21 cellular contexts compared by ENCODE assay signal in genomic region chr3:72418149-72418686, GRCh38. TPM values are rescaled to one million over a fixed set of nuclear protein-coding genes. Genes with fewer than 3 reads are reported as not detected.
DNase-seq lines count a peak whose midpoint lies in the region; ATAC-seq and TF ChIP-seq lines count a peak whose summit lies in the region.
"Had no signal": no experiment of that assay in that cellular context is flagged by ENCODE, and none has a peak within 500 bp of the region (broad histone marks: within the 10 kb centered on the region; RNA-seq: fewer than 3 reads in every experiment).

No MANE protein-coding gene starts in this region.

- POLR2A ChIA-PET in activated CD4-positive, alpha-beta T cell treated with anti-CD3 and anti-CD28 coated beads for 36 hours (lab: Charles Lee): no interaction called here

- H3K4me3 Mint-ChIP-seq in activated CD4-positive, alpha-beta T cell treated with anti-CD3 and anti-CD28 coated beads for 36 hours: no peak overlapping the region
- peak overlapping the region; percentile 61 for H3K4me3 Mint-ChIP-seq in activated naive CD8-positive, alpha-beta T cell
- H3K4me3 Mint-ChIP-seq: mesothelial cell of epicardium, nephron progenitor cell had no signal

- no peak overlapping the region for H3K4me3 ChIP-seq in GM12865 (ENCODE audit: low read depth, low read length)
- H3K4me3 ChIP-seq: ascending aorta, prostate gland, skin epidermis had no signal

- ATAC-seq in activated CD4-positive, alpha-beta T cell treated with anti-CD3 and anti-CD28 coated beads for 36 hours: peak; percentile 73
- ATAC-seq in left lobe of liver: no peak
- ATAC-seq: left cardiac atrium had no signal

- CTCF ChIA-PET in activated CD4-positive, alpha-beta T cell treated with anti-CD3 and anti-CD28 coated beads for 36 hours (lab: Charles Lee): no interaction called here

- DNase-seq in activated CD4-positive, alpha-beta T cell treated with anti-CD3 and anti-CD28 coated beads for 36 hours: no peak
- DNase-seq in activated CD4-positive, alpha-beta T cell treated with anti-CD3 and anti-CD28 coated beads for 4 hours: no peak
- DNase-seq in GM12865 (ENCODE audit: low read depth) (peak; percentile 11), iris pigment epithelial cell (ENCODE audit: low read depth) (peak; percentile 28), NCI-H774 (lab: John Stamatoyannopoulos, UW) (no peak), left lobe of liver (ENCODE audit: low spot score) (no peak), GM03348 (ENCODE audit: low spot score) (no peak)
- DNase-seq: activated CD4-positive, alpha-beta T cell treated with anti-CD3 and anti-CD28 coated beads, Interleukin-2, amount 50 U/mL, for 48 hours; DMS79; left cardiac atrium; MV-4-11; NCI-H187 treated with DMSO at 0.1 percent for 48 hours; NCI-H446; nephron progenitor cell; stimulated activated CD4-positive, alpha-beta T cell treated with anti-CD3 and anti-CD28 coated beads, Interleukin-4, amount 100 ng/mL, for 24 hours had no signal

- H3K27me3 Mint-ChIP-seq in activated CD4-positive, alpha-beta T cell treated with anti-CD3 and anti-CD28 coated beads for 36 hours: no peaks in the 10 kb centered on the region
- H3K27me3 Mint-ChIP-seq in activated naive CD8-positive, alpha-beta T cell: no peaks in the 10 kb centered on the region
- H3K27me3 Mint-ChIP-seq: IgD-negative memory B cell had no signal

- no peak overlapping the region for H3K27ac Mint-ChIP-seq in activated CD4-positive, alpha-beta T cell treated with anti-CD3 and anti-CD28 coated beads for 36 hours
- peak overlapping the region; percentile 87 for H3K27ac Mint-ChIP-seq in activated naive CD8-positive, alpha-beta T cell
- H3K27ac Mint-ChIP-seq: IgD-negative memory B cell, mesothelial cell of epicardium, nephron progenitor cell had no signal

- TF ChIP-seq CTCF in GM12865 (IDR thresholded peaks at IDR 0.05; ENCODE audit: insufficient read depth, low read depth, low read length, missing control alignments): no peak

- H3K36me3 Mint-ChIP-seq in activated CD4-positive, alpha-beta T cell treated with anti-CD3 and anti-CD28 coated beads for 36 hours (ENCODE audit: low read depth): peaks cover 50% of the 10 kb centered on the region
- H3K36me3 Mint-ChIP-seq in activated naive CD8-positive, alpha-beta T cell: peaks cover 17% of the 10 kb centered on the region

- H3K9me3 Mint-ChIP-seq in activated CD4-positive, alpha-beta T cell treated with anti-CD3 and anti-CD28 coated beads for 36 hours (ENCODE audit: low read depth): peaks cover 20% of the 10 kb centered on the region
- H3K9me3 Mint-ChIP-seq in activated naive CD8-positive, alpha-beta T cell (ENCODE audit: low read depth): peaks cover 13% of the 10 kb centered on the region

- H3K4me1 Mint-ChIP-seq in activated CD4-positive, alpha-beta T cell treated with anti-CD3 and anti-CD28 coated beads for 36 hours: peaks cover 72% of the 10 kb centered on the region
- H3K4me1 Mint-ChIP-seq in activated naive CD8-positive, alpha-beta T cell (ENCODE audit: low read depth): peaks cover 76% of the 10 kb centered on the region
- H3K4me1 Mint-ChIP-seq: nephron progenitor cell had no signal

- intact Hi-C loops in activated CD4-positive, alpha-beta T cell treated with anti-CD3 and anti-CD28 coated beads for 36 hours (cut with DNase I, micrococcal nuclease): loop anchor here (1.0 to 2.0 kb wide), 6 partner anchors 8 to 436 kb away; no protein-coding TSS in a partner anchor

RNA-seq across cellular contexts. Expression of gene RYBP, which starts 28.2 kb away (rescaled TPM):
- 10 to 100 TPM; 31.0 to 34.0 TPM for total RNA-seq in activated CD4-positive, alpha-beta T cell treated with anti-CD3 and anti-CD28 coated beads for 36 hours
- total RNA-seq in left lobe of liver: 4.8 TPM

Comparison
In these comparisons a context has a peak if more than half of its experiments do, and no peak if none do; other contexts are left out.
1. DNase-seq: peak in GM12865 (single experiment) and iris pigment epithelial cell (single experiment); none in activated CD4-positive, alpha-beta T cell treated with anti-CD3 and anti-CD28 coated beads for 36 hours (single experiment), activated CD4-positive, alpha-beta T cell treated with anti-CD3 and anti-CD28 coated beads for 4 hours (0 of 2), NCI-H774 (single experiment), left lobe of liver (single experiment) and GM03348 (single experiment).